8 cellular contexts compared by ENCODE assay signal in genomic region chr6:8435093-8435844, GRCh38.
DNase-seq lines count a peak whose midpoint lies in the region; ATAC-seq and TF ChIP-seq lines count a peak whose summit lies in the region.

SLC35B3 (minus strand) TSS chr6:8435545.

- no peak for TF ChIP-seq CTCF in AG10803 (conservative IDR thresholded peaks at IDR 0.05; ENCODE audit: low read length)

- H3K4me1 Mint-ChIP-seq in central memory CD8-positive, alpha-beta T cell = peaks cover 39% of the 10 kb centered on the region

- H3K9me3 Mint-ChIP-seq in central memory CD8-positive, alpha-beta T cell = no peaks in the 10 kb centered on the region

- H3K4me3 Mint-ChIP-seq in central memory CD8-positive, alpha-beta T cell = peak within 1 kb of the TSS; percentile 90

- H3K36me3 Mint-ChIP-seq in central memory CD8-positive, alpha-beta T cell (ENCODE audit: insufficient read depth) = peaks cover 20% of the 10 kb centered on the region

- no peaks in the 10 kb centered on the region for H3K27me3 Mint-ChIP-seq in central memory CD8-positive, alpha-beta T cell

- peak; percentile 90 for DNase-seq in AG10803 (ENCODE audit: low read depth)
- peak; percentile 91 to 97 for DNase-seq in NCI-H446 (lab: John Stamatoyannopoulos, UW)
- DNase-seq in activated CD4-positive, CD25-positive, alpha-beta regulatory T cell treated with anti-CD3 and anti-CD28 coated beads, Interleukin-2, amount 50 U/mL, for 16 hours (ENCODE audit: low read depth, low spot score) = peak; percentile 97
- peak; percentile 91 to 97 for DNase-seq in central memory CD8-positive, alpha-beta T cell (ENCODE audit: low spot score in 2 of 2)
- DNase-seq in iris pigment epithelial cell (ENCODE audit: low read depth) = peak; percentile 89
- peak; percentile 95 to 96 for DNase-seq in stimulated activated CD4-positive, alpha-beta T cell treated with anti-CD3 and anti-CD28 coated beads, Interleukin-12 subunit alpha, Interleukin-12 subunit beta, amount 100 ng/mL, for 24 hours (ENCODE audit: low read depth in 2 of 2)

- H3K27ac Mint-ChIP-seq in central memory CD8-positive, alpha-beta T cell (ENCODE audit: low read depth) = peak within 1 kb of the TSS; percentile 96

- ATAC-seq in GM19043 (IDR thresholded peaks at IDR 0.05; ENCODE audit: low read depth, unreplicated experiment) = peak; percentile 95
- ATAC-seq in HG03354 (IDR thresholded peaks at IDR 0.05; ENCODE audit: poor library complexity, severe bottlenecking, unreplicated experiment) = peak; percentile 96
- ATAC-seq in central memory CD8-positive, alpha-beta T cell (replicated peaks; ENCODE audit: extremely low read depth, poor library complexity, severe bottlenecking) = peak; percentile 92

- peak within 1 kb of the TSS; percentile 98 for H3K4me3 ChIP-seq in AG10803 (ENCODE audit: low read length)

Comparison
In these comparisons a context has a peak if more than half of its experiments do, and no peak if none do; other contexts are left out.
1. Peak in every context shown above with its lines: DNase-seq, ATAC-seq and H3K4me3 ChIP-seq.